In genomic region chr5:112995764-112996618, GRCh38 we compare ENCODE assay signal across 8 cellular contexts. TPM values are rescaled to one million over a fixed set of nuclear protein-coding genes. Genes with fewer than 3 reads are reported as not detected.
DNase-seq lines count a peak whose midpoint lies in the region; ATAC-seq and TF ChIP-seq lines count a peak whose summit lies in the region.

No MANE protein-coding gene starts in this region.

- peaks cover 0 to 13% (median 2%) of the 10 kb centered on the region in 4 donors for H3K36me3 ChIP-seq in transverse colon

- peak overlapping the region; percentile 35 for H3K27ac Mint-ChIP-seq in osteocyte (ENCODE audit: unreplicated experiment)

- no peaks in the 10 kb centered on the region for H3K27me3 Mint-ChIP-seq in osteocyte (ENCODE audit: unreplicated experiment)

- no peak for TF ChIP-seq POLR2A in transverse colon (IDR thresholded peaks at IDR 0.05)

- in situ Hi-C loops in transverse colon (cut with MboI; ENCODE audit: low pct_ligation_motif_present in 1 of 4, low pct_unique_long_range_greater_than_20kb in 1 of 4, low sequenced_read_pairs in 3 of 4): loop anchor here (10.0 to 25.0 kb wide), 3 partner anchors 509 to 616 kb away; partner anchors contain the start of gene YTHDC2 (in 3 of the 4)

- peaks cover 0 to 6% (median 2%) of the 10 kb centered on the region in 4 donors for H3K4me1 ChIP-seq in transverse colon

- H3K4me3 Mint-ChIP-seq in osteocyte (ENCODE audit: unreplicated experiment): no peak overlapping the region

- H3K36me3 Mint-ChIP-seq in osteocyte (ENCODE audit: unreplicated experiment): peaks cover 22% of the 10 kb centered on the region

- no peaks in the 10 kb centered on the region for H3K27me3 ChIP-seq in transverse colon

- peak; percentile 27 for DNase-seq in DMS53 treated with DMSO at 0.1 percent for 48 hours (lab: John Stamatoyannopoulos, UW; ENCODE audit: unreplicated experiment)
- DNase-seq in HS-5 (ENCODE audit: low read depth): peak; percentile 38
- peak; percentile 75 for DNase-seq in RPMI8226
- DNase-seq in activated effector memory CD4-positive, alpha-beta T cell treated with Interleukin-2 at 50 U/mL for 16 hours: peak; percentile 61
- peak; percentile 60 for DNase-seq in foreskin melanocyte
- DNase-seq in osteocyte (ENCODE audit: extremely low spot score, unreplicated experiment): peak; percentile 89
- DNase-seq in transverse colon: peak; percentile 73

- no peak overlapping the region for H3K4me3 ChIP-seq in transverse colon

- WGBS in transverse colon (ENCODE audit: low coverage in 1 of 2), 2 donors: 19 to 21% methylated on average over 7 of the region's 7 CpGs

- no peaks in the 10 kb centered on the region for H3K9me3 ChIP-seq in transverse colon

- TF ChIP-seq CTCF in osteocyte (IDR thresholded peaks at IDR 0.05): peak; percentile 94
- peak; percentile 72 to 94 (median 87) for TF ChIP-seq CTCF in transverse colon (IDR thresholded peaks at IDR 0.05)

- intact Hi-C loops in transverse colon (cut with DNase I; ENCODE audit: low total_unique reads): loop anchor here (5.0 to 10.0 kb wide), 2 partner anchors 516 to 609 kb away; partner anchors contain the start of gene YTHDC2

- peaks cover 6% of the 10 kb centered on the region for H3K4me1 Mint-ChIP-seq in osteocyte (ENCODE audit: unreplicated experiment)

- no peaks in the 10 kb centered on the region for H3K9me3 Mint-ChIP-seq in osteocyte (ENCODE audit: unreplicated experiment)

- ATAC-seq in GM21390 (IDR thresholded peaks at IDR 0.05; ENCODE audit: unreplicated experiment): peak; percentile 89

- H3K27ac ChIP-seq in transverse colon: no peak overlapping the region

- TF ChIP-seq EP300 in transverse colon (IDR thresholded peaks at IDR 0.05; ENCODE audit: low read depth): no peak

RNA-seq across cellular contexts. Expression of gene DCP2, which starts 19.4 kb away (rescaled TPM):
- total RNA-seq in osteocyte (39.7 and 45.6 TPM in 2 replicates), transverse colon (10 to 100 TPM; 11.6 to 27.8 (median 20.7) TPM)

Comparison
In these comparisons a context has a peak if more than half of its experiments do, and no peak if none do; other contexts are left out.
1. DNase-seq: peak in every context shown above with its lines; median percentile 89 in osteocyte; 75 in RPMI8226; 73 in transverse colon; 61 in activated effector memory CD4-positive, alpha-beta T cell treated with Interleukin-2 at 50 U/mL for 16 hours; 60 in foreskin melanocyte; 38 in HS-5; 27 in DMS53 treated with DMSO at 0.1 percent for 48 hours.